20 cellular contexts compared by ENCODE assay signal in genomic region chr17:19305261-19305660, GRCh38. TPM values are rescaled to one million over a fixed set of nuclear protein-coding genes. Genes with fewer than 3 reads are reported as not detected.
DNase-seq lines count a peak whose midpoint lies in the region; ATAC-seq, FAIRE-seq and TF ChIP-seq lines count a peak whose summit lies in the region.
"Had no signal": no experiment of that assay in that cellular context is flagged by ENCODE, and none has a peak within 500 bp of the region (broad histone marks: within the 10 kb centered on the region; RNA-seq: fewer than 3 reads in every experiment).

No MANE protein-coding gene starts in this region.

- CTCF ChIA-PET in OCI-LY7 (lab: Charles Lee; ENCODE audit: unreplicated experiment) (no interaction called here), endothelial cell of umbilical vein (lab: Charles Lee) (no interaction called here)

- H3K9ac ChIP-seq in BLaER1 (peak overlapping the region; percentile 47; the same call in 1 of the 2 replicates), endothelial cell of umbilical vein (replicated peaks; ENCODE audit: extremely low read depth, insufficient read depth, low read length) (no peak overlapping the region)
- H3K9ac ChIP-seq: GM23248 had no signal

- H3K9me3 ChIP-seq in BLaER1 (no peaks in the 10 kb centered on the region), DOHH2 (ENCODE audit: control insufficient read depth, insufficient read depth, low read length) (no peaks in the 10 kb centered on the region), OCI-LY7 (ENCODE audit: low read length) (no peaks in the 10 kb centered on the region), endothelial cell of umbilical vein (replicated peaks; ENCODE audit: control insufficient read depth, insufficient read depth, low read length) (no peaks in the 10 kb centered on the region)
- H3K9me3 ChIP-seq: testis had no signal

- H2AFZ ChIP-seq in OCI-LY7 (ENCODE audit: low read length) = no peak overlapping the region
- no peak overlapping the region for H2AFZ ChIP-seq in endothelial cell of umbilical vein (ENCODE audit: low read depth, low read length)
- H2AFZ ChIP-seq: GM23248 had no signal

- FAIRE-seq in endothelial cell of umbilical vein (lab: Jason Lieb, UNC) = peak; percentile 15
- FAIRE-seq: RCC 7860 had no signal

- TF ChIP-seq POLR2A in endothelial cell of umbilical vein (IDR thresholded peaks at IDR 0.05; ENCODE audit: low read depth, low read length) = no peak

- intact Hi-C loops in OCI-LY7 (cut with micrococcal nuclease; ENCODE audit: unreplicated experiment) (loop anchor here (2.0 to 5.0 kb wide), 2 partner anchors 34 to 157 kb away; no protein-coding TSS in a partner anchor), endothelial cell of umbilical vein (cut with micrococcal nuclease) (no loop called here)

- H3K36me3 ChIP-seq in BLaER1 (no peaks in the 10 kb centered on the region), DOHH2 (ENCODE audit: control insufficient read depth, low read length) (no peaks in the 10 kb centered on the region), OCI-LY7 (ENCODE audit: insufficient read depth, low read length) (no peaks in the 10 kb centered on the region), endothelial cell of umbilical vein (ENCODE audit: control insufficient read depth in 2 of 2, extremely low read depth in 1 of 2, insufficient read depth in 2 of 2, low read length in 2 of 2) (peaks cover 4 to 6% of the 10 kb centered on the region in 2 experiments)

- H3K27me3 ChIP-seq in BLaER1 (peaks cover 41% of the 10 kb centered on the region), DOHH2 (ENCODE audit: control insufficient read depth, low read length) (peaks cover 68% of the 10 kb centered on the region), endothelial cell of umbilical vein (ENCODE audit: control insufficient read depth in 2 of 2, insufficient read depth in 2 of 2, low read length in 2 of 2) (no peaks in the 10 kb centered on the region)
- H3K27me3 ChIP-seq: testis had no signal

- H3K4me3 ChIP-seq in BLaER1 (peak overlapping the region; percentile 39; the same call in 1 of the 2 replicates), DOHH2 (ENCODE audit: low read length) (no peak overlapping the region), OCI-LY7 (ENCODE audit: low read depth, low read length, poor library complexity, severe bottlenecking) (peak overlapping the region; percentile 33), endothelial cell of umbilical vein (replicated peaks in 1 of 3; ENCODE audit: insufficient read depth in 1 of 3, low read depth in 1 of 3, low read length in 3 of 3) (no peak overlapping the region)
- H3K4me3 ChIP-seq: GM23248, testis had no signal

- H3F3A ChIP-seq in DOHH2 (ENCODE audit: control insufficient read depth, insufficient read depth) = peaks cover 15% of the 10 kb centered on the region; the same call in 1 of the 2 replicates

- POLR2A ChIA-PET in OCI-LY7 (lab: Charles Lee) (interaction anchor here (1.0 to 1.8 kb wide), 3 partner anchors 11 to 66 kb away, joined by 3 to 6 read pairs (median 4); no protein-coding TSS in a partner anchor), endothelial cell of umbilical vein (lab: Charles Lee) (no interaction called here)

- peak overlapping the region; percentile 57; the same call in 1 of the 2 replicates for H3K27ac ChIP-seq in BLaER1
- no peak overlapping the region for H3K27ac ChIP-seq in DOHH2 (ENCODE audit: low read depth, low read length)
- H3K27ac ChIP-seq in OCI-LY7 (ENCODE audit: low read depth, low read length, poor library complexity, severe bottlenecking) = peak overlapping the region; percentile 84
- no peak overlapping the region for H3K27ac ChIP-seq in endothelial cell of umbilical vein (ENCODE audit: insufficient read depth, low read depth, low read length)
- H3K27ac ChIP-seq: epithelial cell of prostate, GM23248, testis had no signal

- peak overlapping the region; percentile 91 for H3K4me2 ChIP-seq in BLaER1
- peak overlapping the region; percentile 69 for H3K4me2 ChIP-seq in DOHH2 (ENCODE audit: low read length)
- H3K4me2 ChIP-seq in OCI-LY7 (ENCODE audit: low read length) = peak overlapping the region; percentile 82
- H3K4me2 ChIP-seq in endothelial cell of umbilical vein (ENCODE audit: insufficient read depth, low read length) = no peak overlapping the region

- no peak for ATAC-seq in left lobe of liver

- BruUV-seq in OCI-LY7 (replicated peaks; lab: Mats Ljungman, UMichigan) (no TSS peak), endothelial cell of umbilical vein (replicated peaks; lab: Mats Ljungman, UMichigan) (no TSS peak)

- DNase-seq in OCI-LY7 (ENCODE audit: low spot score) = peak; percentile 43
- DNase-seq in endothelial cell of umbilical vein (ENCODE audit: low read depth, low spot score) = no peak
- DNase-seq in NCI-H226 = no peak
- DNase-seq in left lobe of liver (ENCODE audit: low spot score) = no peak
- DNase-seq in cortex of kidney (lab: John Stamatoyannopoulos, UW) = no peak
- no peak for DNase-seq in NCI-H2196 (lab: John Stamatoyannopoulos, UW; ENCODE audit: unreplicated experiment)
- DNase-seq: activated T-cell treated with anti-CD3 and anti-CD28 coated beads, Interleukin-2, amount 50 U/mL, for 1 hour; cerebellar nuclear complex; DMS79 treated with DMSO at 0.1 percent for 48 hours; GM23248; NCI-H2029 treated with DMSO at 0.1 percent for 48 hours; NCI-H69; right cardiac atrium; stimulated activated CD4-positive, alpha-beta T cell treated with anti-CD3 and anti-CD28 coated beads, Interleukin-2, amount 100 ng/mL, for 24 hours; T-cell; testis had no signal

- TF ChIP-seq CTCF in DOHH2 (IDR thresholded peaks at IDR 0.05; ENCODE audit: low read depth, low read length, poor library complexity, severe bottlenecking) (no peak), OCI-LY7 (conservative IDR thresholded peaks at IDR 0.05; ENCODE audit: low read length) (no peak), endothelial cell of umbilical vein (IDR thresholded peaks at IDR 0.05; ENCODE audit: extremely low read depth in 1 of 2, insufficient read depth in 1 of 2, low read depth in 1 of 2, low read length in 2 of 2) (no peak)

- H4K20me1 ChIP-seq in BLaER1 = peaks cover 46% of the 10 kb centered on the region
- peaks cover 27% of the 10 kb centered on the region for H4K20me1 ChIP-seq in DOHH2 (ENCODE audit: control insufficient read depth, insufficient read depth, low read depth, low read length)
- H4K20me1 ChIP-seq in OCI-LY7 (ENCODE audit: insufficient read depth, low read length) = peaks cover 13% of the 10 kb centered on the region
- H4K20me1 ChIP-seq in endothelial cell of umbilical vein (replicated peaks; ENCODE audit: control insufficient read depth, extremely low read depth, insufficient read depth, low read length) = no peaks in the 10 kb centered on the region

- H3K4me1 ChIP-seq in BLaER1 (peaks cover 90% of the 10 kb centered on the region), DOHH2 (ENCODE audit: control insufficient read depth, low read length) (peaks cover 67% of the 10 kb centered on the region), OCI-LY7 (ENCODE audit: insufficient read depth, low read length, poor library complexity, severe bottlenecking) (peaks cover 81% of the 10 kb centered on the region), endothelial cell of umbilical vein (ENCODE audit: control insufficient read depth, extremely low read depth, insufficient read depth, low read length) (peaks cover 23% of the 10 kb centered on the region)

- dilution Hi-C loops in endothelial cell of umbilical vein (cut with MboI; ENCODE audit: extremely low pct_ligation_motif_present, low sequenced_read_pairs) = no loop called here

- H3K9me2 ChIP-seq in DOHH2 (replicated peaks; ENCODE audit: control insufficient read depth, low read length) (no peaks in the 10 kb centered on the region), OCI-LY7 (ENCODE audit: insufficient read depth, low read length) (no peaks in the 10 kb centered on the region)

- H3K79me2 ChIP-seq in DOHH2 (ENCODE audit: control insufficient read depth, low read length) (no peaks in the 10 kb centered on the region), OCI-LY7 (ENCODE audit: insufficient read depth, low read depth, low read length) (no peaks in the 10 kb centered on the region), endothelial cell of umbilical vein (ENCODE audit: control insufficient read depth, insufficient read depth, low read length) (peaks cover 11% of the 10 kb centered on the region)

- H3K9me1 ChIP-seq in endothelial cell of umbilical vein (replicated peaks; ENCODE audit: control insufficient read depth, extremely low read depth, insufficient read depth, low read length) = no peaks in the 10 kb centered on the region

TF ChIP-seq in endothelial cell of umbilical vein, 7 proteins besides CTCF, POLR2A, EP300 and RAD21:
- TF ChIP-seq GATA2 (IDR thresholded peaks at IDR 0.05; ENCODE audit: insufficient read depth, insufficient read length, low read depth, low read length) (peak; percentile 19), POLR2AphosphoS5 (IDR thresholded peaks at IDR 0.05; ENCODE audit: insufficient read depth, low read depth, low read length) (no peak), MYC (IDR thresholded peaks at IDR 0.05; ENCODE audit: low read depth, low read length) (no peak)
TF ChIP-seq in endothelial cell of umbilical vein: peak in this region for 1.

RNA-seq across cellular contexts. Expression of gene B9D1, which starts 57.3 kb away (rescaled TPM):
- 35.8 and 38.1 TPM in 2 replicates for total RNA-seq in OCI-LY7 (2014; rRNA removed; shearing (Covaris generic))
- total RNA-seq in OCI-LY7 (2022) (21.1 and 24.1 TPM in 2 replicates), endothelial cell of umbilical vein (17.9 and 20.5 TPM in 2 replicates), left lobe of liver (3.0 TPM)
- polyA plus RNA-seq in endothelial cell of umbilical vein = 55.8 and 66.0 TPM in 2 replicates
- polyA plus RNA-seq in endothelial cell of umbilical vein (2011; cell fraction: cytosol; rRNA removed) = 61.3 TPM in 2 replicates
- polyA plus RNA-seq in endothelial cell of umbilical vein (2011; cell fraction: nucleus; rRNA removed) = 32.8 and 53.9 TPM in 2 replicates
- polyA plus RNA-seq in endothelial cell of umbilical vein (2012) = 21.0 and 27.2 TPM in 2 replicates
- 40.3 and 46.5 TPM in 2 replicates for polyA minus RNA-seq in endothelial cell of umbilical vein
- polyA minus RNA-seq in endothelial cell of umbilical vein (2011; cell fraction: cytosol; rRNA and poly(A)+ RNA removed) = 20.5 TPM
- 13.0 and 17.7 TPM in 2 replicates for polyA minus RNA-seq in endothelial cell of umbilical vein (2011; cell fraction: nucleus; rRNA and poly(A)+ RNA removed)

Comparison
In these comparisons a context has a peak if more than half of its experiments do, and no peak if none do; other contexts are left out.
1. H3K27ac ChIP-seq: peak in BLaER1 (single experiment) and OCI-LY7 (single experiment); none in DOHH2 (single experiment) and endothelial cell of umbilical vein (single experiment).
2. H3K4me3 ChIP-seq: peak in BLaER1 (single experiment) and OCI-LY7 (single experiment); none in DOHH2 (single experiment) and endothelial cell of umbilical vein (0 of 3).